ENCODE assay signal across 1 cellular context in the genomic region with DNA sequence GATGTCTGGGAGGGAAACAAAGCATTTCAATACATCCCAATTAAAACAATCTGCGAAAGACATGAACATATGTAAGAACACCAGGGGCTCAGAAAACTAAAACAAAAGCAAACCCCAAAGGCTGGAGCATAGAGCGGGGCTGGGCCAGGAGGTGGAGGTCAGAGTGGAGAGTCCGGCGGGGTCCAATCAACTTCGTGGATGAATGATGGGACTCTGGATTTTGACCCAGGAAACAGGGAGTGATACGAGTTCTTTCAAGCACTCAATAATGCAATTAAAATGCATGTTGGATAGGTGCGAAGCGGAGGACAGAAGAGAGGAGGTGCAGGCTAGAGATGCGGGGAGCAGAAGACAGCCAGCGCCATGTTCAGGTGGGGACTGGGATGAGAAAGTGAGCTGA.
TF ChIP-seq lines count a peak whose summit lies in the region.

No MANE protein-coding gene starts in this region.

TF ChIP-seq in GM23338, 12 proteins besides CTCF, POLR2A, EP300 and RAD21 (continued from another document):
- TF ChIP-seq, protein P1, sequence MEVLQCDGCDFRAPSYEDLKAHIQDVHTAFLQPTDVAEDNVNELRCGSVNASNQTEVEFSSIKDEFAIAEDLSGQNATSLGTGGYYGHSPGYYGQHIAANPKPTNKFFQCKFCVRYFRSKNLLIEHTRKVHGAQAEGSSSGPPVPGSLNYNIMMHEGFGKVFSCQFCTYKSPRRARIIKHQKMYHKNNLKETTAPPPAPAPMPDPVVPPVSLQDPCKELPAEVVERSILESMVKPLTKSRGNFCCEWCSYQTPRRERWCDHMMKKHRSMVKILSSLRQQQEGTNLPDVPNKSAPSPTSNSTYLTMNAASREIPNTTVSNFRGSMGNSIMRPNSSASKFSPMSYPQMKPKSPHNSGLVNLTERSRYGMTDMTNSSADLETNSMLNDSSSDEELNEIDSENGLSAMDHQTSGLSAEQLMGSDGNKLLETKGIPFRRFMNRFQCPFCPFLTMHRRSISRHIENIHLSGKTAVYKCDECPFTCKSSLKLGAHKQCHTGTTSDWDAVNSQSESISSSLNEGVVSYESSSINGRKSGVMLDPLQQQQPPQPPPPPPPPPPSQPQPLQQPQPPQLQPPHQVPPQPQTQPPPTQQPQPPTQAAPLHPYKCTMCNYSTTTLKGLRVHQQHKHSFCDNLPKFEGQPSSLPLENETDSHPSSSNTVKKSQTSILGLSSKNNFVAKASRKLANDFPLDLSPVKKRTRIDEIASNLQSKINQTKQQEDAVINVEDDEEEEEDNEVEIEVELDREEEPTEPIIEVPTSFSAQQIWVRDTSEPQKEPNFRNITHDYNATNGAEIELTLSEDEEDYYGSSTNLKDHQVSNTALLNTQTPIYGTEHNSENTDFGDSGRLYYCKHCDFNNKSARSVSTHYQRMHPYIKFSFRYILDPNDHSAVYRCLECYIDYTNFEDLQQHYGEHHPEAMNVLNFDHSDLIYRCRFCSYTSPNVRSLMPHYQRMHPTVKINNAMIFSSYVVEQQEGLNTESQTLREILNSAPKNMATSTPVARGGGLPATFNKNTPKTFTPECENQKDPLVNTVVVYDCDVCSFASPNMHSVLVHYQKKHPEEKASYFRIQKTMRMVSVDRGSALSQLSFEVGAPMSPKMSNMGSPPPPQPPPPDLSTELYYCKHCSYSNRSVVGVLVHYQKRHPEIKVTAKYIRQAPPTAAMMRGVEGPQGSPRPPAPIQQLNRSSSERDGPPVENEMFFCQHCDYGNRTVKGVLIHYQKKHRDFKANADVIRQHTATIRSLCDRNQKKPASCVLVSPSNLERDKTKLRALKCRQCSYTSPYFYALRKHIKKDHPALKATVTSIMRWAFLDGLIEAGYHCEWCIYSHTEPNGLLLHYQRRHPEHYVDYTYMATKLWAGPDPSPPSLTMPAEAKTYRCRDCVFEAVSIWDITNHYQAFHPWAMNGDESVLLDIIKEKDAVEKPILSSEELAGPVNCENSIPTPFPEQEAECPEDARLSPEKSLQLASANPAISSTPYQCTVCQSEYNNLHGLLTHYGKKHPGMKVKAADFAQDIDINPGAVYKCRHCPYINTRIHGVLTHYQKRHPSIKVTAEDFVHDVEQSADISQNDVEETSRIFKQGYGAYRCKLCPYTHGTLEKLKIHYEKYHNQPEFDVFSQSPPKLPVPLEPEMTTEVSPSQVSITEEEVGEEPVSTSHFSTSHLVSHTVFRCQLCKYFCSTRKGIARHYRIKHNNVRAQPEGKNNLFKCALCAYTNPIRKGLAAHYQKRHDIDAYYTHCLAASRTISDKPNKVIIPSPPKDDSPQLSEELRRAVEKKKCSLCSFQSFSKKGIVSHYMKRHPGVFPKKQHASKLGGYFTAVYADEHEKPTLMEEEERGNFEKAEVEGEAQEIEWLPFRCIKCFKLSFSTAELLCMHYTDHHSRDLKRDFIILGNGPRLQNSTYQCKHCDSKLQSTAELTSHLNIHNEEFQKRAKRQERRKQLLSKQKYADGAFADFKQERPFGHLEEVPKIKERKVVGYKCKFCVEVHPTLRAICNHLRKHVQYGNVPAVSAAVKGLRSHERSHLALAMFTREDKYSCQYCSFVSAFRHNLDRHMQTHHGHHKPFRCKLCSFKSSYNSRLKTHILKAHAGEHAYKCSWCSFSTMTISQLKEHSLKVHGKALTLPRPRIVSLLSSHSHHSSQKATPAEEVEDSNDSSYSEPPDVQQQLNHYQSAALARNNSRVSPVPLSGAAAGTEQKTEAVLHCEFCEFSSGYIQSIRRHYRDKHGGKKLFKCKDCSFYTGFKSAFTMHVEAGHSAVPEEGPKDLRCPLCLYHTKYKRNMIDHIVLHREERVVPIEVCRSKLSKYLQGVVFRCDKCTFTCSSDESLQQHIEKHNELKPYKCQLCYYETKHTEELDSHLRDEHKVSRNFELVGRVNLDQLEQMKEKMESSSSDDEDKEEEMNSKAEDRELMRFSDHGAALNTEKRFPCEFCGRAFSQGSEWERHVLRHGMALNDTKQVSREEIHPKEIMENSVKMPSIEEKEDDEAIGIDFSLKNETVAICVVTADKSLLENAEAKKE (CRISPR knock-in tag; IDR thresholded peaks at IDR 0.05): no peak
- TF ChIP-seq, protein P2, sequence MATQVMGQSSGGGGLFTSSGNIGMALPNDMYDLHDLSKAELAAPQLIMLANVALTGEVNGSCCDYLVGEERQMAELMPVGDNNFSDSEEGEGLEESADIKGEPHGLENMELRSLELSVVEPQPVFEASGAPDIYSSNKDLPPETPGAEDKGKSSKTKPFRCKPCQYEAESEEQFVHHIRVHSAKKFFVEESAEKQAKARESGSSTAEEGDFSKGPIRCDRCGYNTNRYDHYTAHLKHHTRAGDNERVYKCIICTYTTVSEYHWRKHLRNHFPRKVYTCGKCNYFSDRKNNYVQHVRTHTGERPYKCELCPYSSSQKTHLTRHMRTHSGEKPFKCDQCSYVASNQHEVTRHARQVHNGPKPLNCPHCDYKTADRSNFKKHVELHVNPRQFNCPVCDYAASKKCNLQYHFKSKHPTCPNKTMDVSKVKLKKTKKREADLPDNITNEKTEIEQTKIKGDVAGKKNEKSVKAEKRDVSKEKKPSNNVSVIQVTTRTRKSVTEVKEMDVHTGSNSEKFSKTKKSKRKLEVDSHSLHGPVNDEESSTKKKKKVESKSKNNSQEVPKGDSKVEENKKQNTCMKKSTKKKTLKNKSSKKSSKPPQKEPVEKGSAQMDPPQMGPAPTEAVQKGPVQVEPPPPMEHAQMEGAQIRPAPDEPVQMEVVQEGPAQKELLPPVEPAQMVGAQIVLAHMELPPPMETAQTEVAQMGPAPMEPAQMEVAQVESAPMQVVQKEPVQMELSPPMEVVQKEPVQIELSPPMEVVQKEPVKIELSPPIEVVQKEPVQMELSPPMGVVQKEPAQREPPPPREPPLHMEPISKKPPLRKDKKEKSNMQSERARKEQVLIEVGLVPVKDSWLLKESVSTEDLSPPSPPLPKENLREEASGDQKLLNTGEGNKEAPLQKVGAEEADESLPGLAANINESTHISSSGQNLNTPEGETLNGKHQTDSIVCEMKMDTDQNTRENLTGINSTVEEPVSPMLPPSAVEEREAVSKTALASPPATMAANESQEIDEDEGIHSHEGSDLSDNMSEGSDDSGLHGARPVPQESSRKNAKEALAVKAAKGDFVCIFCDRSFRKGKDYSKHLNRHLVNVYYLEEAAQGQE (IDR thresholded peaks at IDR 0.05; ENCODE audit: unreplicated experiment): no peak
- TF ChIP-seq ZNF114 (CRISPR knock-in tag; IDR thresholded peaks at IDR 0.05) (no peak), NANOG (IDR thresholded peaks at IDR 0.05; ENCODE audit: borderline replicate concordance) (no peak)
